Comparison of ENCODE assay signal across 13 cellular contexts in the genomic region with DNA sequence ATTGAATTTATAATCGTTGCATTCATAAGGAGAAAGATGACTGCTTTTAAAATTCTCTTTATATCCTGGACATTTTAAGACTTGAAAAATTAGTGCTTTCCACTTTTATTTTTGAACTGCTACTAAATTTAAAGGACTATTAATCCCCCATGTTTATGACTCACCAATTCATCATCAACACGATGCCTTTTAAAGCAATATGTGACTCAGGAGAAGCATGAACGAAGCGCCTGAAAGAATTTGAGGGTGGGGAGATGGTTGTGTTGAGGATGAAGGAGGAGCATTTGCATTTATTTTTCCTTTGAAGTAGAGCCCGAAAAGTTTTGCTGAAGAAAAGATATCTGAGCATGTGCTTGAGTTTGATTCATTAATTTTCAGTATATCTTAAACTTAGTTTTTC.
DNase-seq lines count a peak whose midpoint lies in the region; ATAC-seq and TF ChIP-seq lines count a peak whose summit lies in the region.
"Had no signal": no experiment of that assay in that cellular context is flagged by ENCODE, and none has a peak within 500 bp of the region (broad histone marks: within the 10 kb centered on the region; RNA-seq: fewer than 3 reads in every experiment).

No MANE protein-coding gene starts in this region.

- no peak overlapping the region for H3K27ac ChIP-seq in effector memory CD4-positive, alpha-beta T cell (ENCODE audit: insufficient read depth, low read length, poor library complexity, severe bottlenecking)
- H3K27ac ChIP-seq: right lobe of liver had no signal

- DNase-seq in HFF-Myc (ENCODE audit: extremely low read depth, low read depth) (peak; percentile 41), amniotic stem cell (lab: John Stamatoyannopoulos, UW) (peak; percentile 4), foreskin melanocyte (peak; percentile 71), DMS79 treated with DMSO at 0.1 percent for 48 hours (lab: John Stamatoyannopoulos, UW) (no peak)
- DNase-seq in activated CD4-positive, CD25-positive, alpha-beta regulatory T cell treated with anti-CD3 and anti-CD28 coated beads, Interleukin-2, amount 50 U/mL, for 72 hours, result no peak
- DNase-seq in effector memory CD4-positive, alpha-beta T cell, result no peak
- DNase-seq: activated CD8-positive, alpha-beta T cell treated with anti-CD3 and anti-CD28 coated beads for 36 hours; GOT3; naive thymus-derived CD4-positive, alpha-beta T cell; NCI-H446 treated with DMSO at 0.1 percent for 48 hours; right lobe of liver had no signal

- no peaks in the 10 kb centered on the region for H3K4me1 ChIP-seq in effector memory CD4-positive, alpha-beta T cell (ENCODE audit: control insufficient read depth, insufficient read depth, low read length, poor library complexity, severe bottlenecking)
- H3K4me1 ChIP-seq: right lobe of liver had no signal

- peaks cover 6% of the 10 kb centered on the region for H3K9me3 ChIP-seq in effector memory CD4-positive, alpha-beta T cell (ENCODE audit: control insufficient read depth, low read length)
- H3K9me3 ChIP-seq: right lobe of liver had no signal

- H3K36me3 ChIP-seq in effector memory CD4-positive, alpha-beta T cell (ENCODE audit: control insufficient read depth, insufficient read depth, low read length), result no peaks in the 10 kb centered on the region
- H3K36me3 ChIP-seq: right lobe of liver had no signal

- ATAC-seq in GM21367 (IDR thresholded peaks at IDR 0.05; ENCODE audit: unreplicated experiment), result no peak
- ATAC-seq: activated CD8-positive, alpha-beta T cell treated with anti-CD3 and anti-CD28 coated beads for 36 hours; naive thymus-derived CD4-positive, alpha-beta T cell; right lobe of liver had no signal

- no peaks in the 10 kb centered on the region for H3K27me3 ChIP-seq in effector memory CD4-positive, alpha-beta T cell (replicated peaks; ENCODE audit: control insufficient read depth, insufficient read depth, low read length, poor library complexity, severe bottlenecking)
- H3K27me3 ChIP-seq: right lobe of liver had no signal

- TF ChIP-seq CTCF in HFF-Myc (IDR thresholded peaks at IDR 0.05; ENCODE audit: low read depth, low read length, missing control alignments), result no peak

- no peak overlapping the region for H3K4me3 ChIP-seq in HFF-Myc (replicated peaks; ENCODE audit: low read depth, low read length)
- no peak overlapping the region for H3K4me3 ChIP-seq in effector memory CD4-positive, alpha-beta T cell (ENCODE audit: insufficient read depth, low read depth, low read length, poor library complexity, severe bottlenecking)
- H3K4me3 ChIP-seq: GM12878, right lobe of liver had no signal

Comparison
In these comparisons a context has a peak if more than half of its experiments do, and no peak if none do; other contexts are left out.
1. DNase-seq: peak in HFF-Myc (single experiment), amniotic stem cell (single experiment) and foreskin melanocyte (single experiment); none in activated CD4-positive, CD25-positive, alpha-beta regulatory T cell treated with anti-CD3 and anti-CD28 coated beads, Interleukin-2, amount 50 U/mL, for 72 hours (single experiment), DMS79 treated with DMSO at 0.1 percent for 48 hours (single experiment) and effector memory CD4-positive, alpha-beta T cell (0 of 3).